ENCODE assay signal across 8 cellular contexts in the genomic region with DNA sequence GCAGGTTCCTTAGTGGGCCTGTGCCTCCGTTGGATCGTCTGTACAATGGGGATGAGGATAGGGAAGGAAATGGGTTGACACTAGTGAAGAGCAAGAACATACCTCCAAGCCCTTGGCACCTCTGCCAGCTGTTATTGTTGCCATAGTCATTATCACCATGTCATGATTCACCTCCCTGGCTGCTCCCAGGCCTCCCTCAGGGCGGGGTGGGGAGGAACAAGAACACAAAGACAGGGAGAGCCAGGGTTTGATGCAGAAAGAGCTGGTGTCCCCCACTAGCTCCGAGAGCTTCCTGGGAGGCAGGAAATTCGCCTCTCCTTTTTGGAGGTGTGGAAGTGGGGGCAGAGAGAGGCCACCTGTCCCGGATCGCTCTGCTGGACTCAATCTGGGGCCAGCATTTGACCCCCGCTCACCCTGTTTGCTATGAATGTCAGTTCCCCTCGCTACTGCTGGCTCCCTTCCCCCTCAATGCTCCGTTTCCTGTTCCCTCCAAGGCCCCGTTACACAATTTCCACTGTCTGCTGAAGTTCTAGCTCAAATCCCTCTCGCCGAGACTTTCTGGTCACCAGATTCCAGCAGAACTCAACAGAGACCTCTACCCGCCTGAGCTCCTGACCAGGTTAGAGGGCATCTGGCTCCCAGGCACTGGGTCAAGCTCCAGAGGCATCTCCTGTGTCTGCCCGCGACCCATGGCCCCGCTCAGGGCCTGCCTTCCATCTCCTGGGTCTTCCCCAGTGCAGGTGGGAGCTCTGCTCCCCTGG. TPM values are rescaled to one million over a fixed set of nuclear protein-coding genes. Genes with fewer than 3 reads are reported as not detected.
DNase-seq lines count a peak whose midpoint lies in the region; ATAC-seq lines count a peak whose summit lies in the region.

No MANE protein-coding gene starts in this region.

- H3K4me3 Mint-ChIP-seq in activated T-helper 1 cell treated with anti-CD3 and anti-CD28 coated beads, Interleukin-12 subunit alpha, Interleukin-12 subunit beta, Interleukin-2, Interleukin-4 antibody, amounts not matched to agents 30 ng/mL and 10 ng/mL and 1 ng/mL, durations not matched to agents 14 hours and 24 hours and 36 hours: no peak overlapping the region
- H3K4me3 Mint-ChIP-seq in CD4-positive, alpha-beta memory T cell: no peak overlapping the region

- intact Hi-C loops in activated T-helper 1 cell treated with anti-CD3 and anti-CD28 coated beads, Interleukin-12 subunit alpha, Interleukin-12 subunit beta, Interleukin-2, Interleukin-4 antibody, amounts not matched to agents 30 ng/mL and 10 ng/mL and 1 ng/mL, durations not matched to agents 14 hours and 24 hours and 36 hours (cut with micrococcal nuclease): no loop called here
- intact Hi-C loops in CD4-positive, alpha-beta memory T cell (cut with micrococcal nuclease): no loop called here

- peak overlapping the region; percentile 47 for H3K9ac ChIP-seq in iPS-15b (ENCODE audit: low read depth, low read length)

- H3K9me3 Mint-ChIP-seq in activated T-helper 1 cell treated with anti-CD3 and anti-CD28 coated beads, Interleukin-12 subunit alpha, Interleukin-12 subunit beta, Interleukin-2, Interleukin-4 antibody, amounts not matched to agents 30 ng/mL and 10 ng/mL and 1 ng/mL, durations not matched to agents 14 hours and 24 hours and 36 hours: no peaks in the 10 kb centered on the region
- no peaks in the 10 kb centered on the region for H3K9me3 Mint-ChIP-seq in CD4-positive, alpha-beta memory T cell

- no peaks in the 10 kb centered on the region for H3K27me3 ChIP-seq in iPS-15b (ENCODE audit: control insufficient read depth, insufficient read depth, low read length)
- H3K27me3 ChIP-seq in CD4-positive, alpha-beta memory T cell (ENCODE audit: insufficient read depth, low read length): no peaks in the 10 kb centered on the region

- POLR2A ChIA-PET in CD4-positive, alpha-beta memory T cell (lab: Charles Lee; ENCODE audit: partially characterized antibody): no interaction called here

- no peaks in the 10 kb centered on the region for H3K36me3 Mint-ChIP-seq in activated T-helper 1 cell treated with anti-CD3 and anti-CD28 coated beads, Interleukin-12 subunit alpha, Interleukin-12 subunit beta, Interleukin-2, Interleukin-4 antibody, amounts not matched to agents 30 ng/mL and 10 ng/mL and 1 ng/mL, durations not matched to agents 14 hours and 24 hours and 36 hours (ENCODE audit: low read depth)
- H3K36me3 Mint-ChIP-seq in CD4-positive, alpha-beta memory T cell: no peaks in the 10 kb centered on the region

- peaks cover 5% of the 10 kb centered on the region for H3K27me3 Mint-ChIP-seq in activated T-helper 1 cell treated with anti-CD3 and anti-CD28 coated beads, Interleukin-12 subunit alpha, Interleukin-12 subunit beta, Interleukin-2, Interleukin-4 antibody, amounts not matched to agents 30 ng/mL and 10 ng/mL and 1 ng/mL, durations not matched to agents 14 hours and 24 hours and 36 hours (ENCODE audit: insufficient read depth)
- peaks cover 3 to 4% of the 10 kb centered on the region in 2 donors for H3K27me3 Mint-ChIP-seq in CD4-positive, alpha-beta memory T cell

- H3K27ac ChIP-seq in CD4-positive, alpha-beta memory T cell (ENCODE audit: low read depth, low read length): no peak overlapping the region

- ATAC-seq in stimulated activated naive CD8-positive, alpha-beta T cell treated with anti-CD3 and anti-CD28 coated beads, Interleukin-15, Interleukin-2, amounts not matched to agents 100 U/mL and 50 U/mL, for 24 hours: peak; percentile 65
- ATAC-seq in GM21515 (IDR thresholded peaks at IDR 0.05; ENCODE audit: unreplicated experiment): no peak
- ATAC-seq in HG02938 (IDR thresholded peaks at IDR 0.05; ENCODE audit: unreplicated experiment): no peak
- no peak for ATAC-seq in GM21526 (IDR thresholded peaks at IDR 0.05; ENCODE audit: low FRiP score, unreplicated experiment)

- H3K27ac Mint-ChIP-seq in activated T-helper 1 cell treated with anti-CD3 and anti-CD28 coated beads, Interleukin-12 subunit alpha, Interleukin-12 subunit beta, Interleukin-2, Interleukin-4 antibody, amounts not matched to agents 30 ng/mL and 10 ng/mL and 1 ng/mL, durations not matched to agents 14 hours and 24 hours and 36 hours: peak overlapping the region; percentile 36
- no peak overlapping the region for H3K27ac Mint-ChIP-seq in CD4-positive, alpha-beta memory T cell

- no peaks in the 10 kb centered on the region for H3K36me3 ChIP-seq in iPS-15b (ENCODE audit: control insufficient read depth, insufficient read depth, low read length)
- H3K36me3 ChIP-seq in CD4-positive, alpha-beta memory T cell (ENCODE audit: insufficient read depth, low read length): no peaks in the 10 kb centered on the region

- no peaks in the 10 kb centered on the region for H3K9me3 ChIP-seq in iPS-15b (ENCODE audit: control insufficient read depth, insufficient read depth, low read length)
- H3K9me3 ChIP-seq in CD4-positive, alpha-beta memory T cell (ENCODE audit: control insufficient read depth in 1 of 2, low read length in 2 of 2): no peaks in the 10 kb centered on the region

- CTCF ChIA-PET in CD4-positive, alpha-beta memory T cell (lab: Charles Lee; ENCODE audit: partially characterized antibody): interaction anchor here (1.2 kb wide), 1 partner anchor 9 kb away, joined by 3 read pairs; no protein-coding TSS in a partner anchor

- peak; percentile 42 for DNase-seq in Jurkat, Clone E6-1 (ENCODE audit: low read depth, low spot score)
- no peak for DNase-seq in activated T-helper 1 cell treated with anti-CD3 and anti-CD28 coated beads, Interleukin-12 subunit alpha, Interleukin-12 subunit beta, Interleukin-2, Interleukin-4 antibody, amounts not matched to agents 30 ng/mL and 10 ng/mL and 1 ng/mL, durations not matched to agents 14 hours and 24 hours and 36 hours (ENCODE audit: low spot score)
- DNase-seq in stimulated activated naive CD8-positive, alpha-beta T cell treated with anti-CD3 and anti-CD28 coated beads, Interleukin-15, Interleukin-2, amounts not matched to agents 100 U/mL and 50 U/mL, for 24 hours: no peak
- no peak for DNase-seq in CD4-positive, alpha-beta memory T cell

- H3K4me1 ChIP-seq in iPS-15b (ENCODE audit: control insufficient read depth, insufficient read depth, low read length): peaks cover 2% of the 10 kb centered on the region
- no peaks in the 10 kb centered on the region for H3K4me1 ChIP-seq in CD4-positive, alpha-beta memory T cell (ENCODE audit: insufficient read depth, low read length)

- peak overlapping the region; percentile 53 for H3K4me3 ChIP-seq in Jurkat, Clone E6-1 (ENCODE audit: low read length)
- no peak overlapping the region for H3K4me3 ChIP-seq in iPS-15b (ENCODE audit: low read depth, low read length)
- no peak overlapping the region for H3K4me3 ChIP-seq in CD4-positive, alpha-beta memory T cell (ENCODE audit: low read length in 2 of 2)

- H3K4me1 Mint-ChIP-seq in activated T-helper 1 cell treated with anti-CD3 and anti-CD28 coated beads, Interleukin-12 subunit alpha, Interleukin-12 subunit beta, Interleukin-2, Interleukin-4 antibody, amounts not matched to agents 30 ng/mL and 10 ng/mL and 1 ng/mL, durations not matched to agents 14 hours and 24 hours and 36 hours (ENCODE audit: low read depth): no peaks in the 10 kb centered on the region
- no peaks in the 10 kb centered on the region for H3K4me1 Mint-ChIP-seq in CD4-positive, alpha-beta memory T cell

RNA-seq across cellular contexts. Expression of a gene that starts 9.1 kb away (rescaled TPM):
- polyA plus RNA-seq in Jurkat, Clone E6-1 (2012; ENCODE audit: insufficient read depth, insufficient read length): 25.9 TPM
- total RNA-seq in activated T-helper 1 cell treated with anti-CD3 and anti-CD28 coated beads, Interleukin-12 subunit alpha, Interleukin-12 subunit beta, Interleukin-2, Interleukin-4 antibody, amounts not matched to agents 30 ng/mL and 10 ng/mL and 1 ng/mL, durations not matched to agents 14 hours and 24 hours and 36 hours: 1.0 and 1.1 TPM in 2 replicates
- total RNA-seq in CD4-positive, alpha-beta memory T cell: 1 to 10 TPM; 5.9 to 6.0 TPM
- polyA plus RNA-seq in CD4-positive, alpha-beta memory T cell: under 1 TPM in 1 of 2 donors, not detected in 1; 0.22 TPM

RNA-seq across cellular contexts. Expression of a gene that starts 13.1 kb away (rescaled TPM):
- not detected for polyA plus RNA-seq in Jurkat, Clone E6-1 (2012; ENCODE audit: insufficient read depth, insufficient read length)
- total RNA-seq in activated T-helper 1 cell treated with anti-CD3 and anti-CD28 coated beads, Interleukin-12 subunit alpha, Interleukin-12 subunit beta, Interleukin-2, Interleukin-4 antibody, amounts not matched to agents 30 ng/mL and 10 ng/mL and 1 ng/mL, durations not matched to agents 14 hours and 24 hours and 36 hours: not detected in 2 replicates
- total RNA-seq in CD4-positive, alpha-beta memory T cell: under 1 TPM in 1 of 2 experiments, not detected in 1; 0.28 TPM
- not detected for polyA plus RNA-seq in CD4-positive, alpha-beta memory T cell
